ENCODE assay signal across 11 cellular contexts in genomic region chr3:171192176-171192854, GRCh38.
DNase-seq lines count a peak whose midpoint lies in the region; ATAC-seq and TF ChIP-seq lines count a peak whose summit lies in the region.
"Had no signal": no experiment of that assay in that cellular context is flagged by ENCODE, and none has a peak within 500 bp of the region (broad histone marks: within the 10 kb centered on the region; RNA-seq: fewer than 3 reads in every experiment).

No MANE protein-coding gene starts in this region.

- H3K4me2 ChIP-seq in osteoblast (ENCODE audit: insufficient read depth, low read length), result peak overlapping the region; percentile 54

- H3K27me3 ChIP-seq in osteoblast (ENCODE audit: insufficient read depth, low read length), result no peaks in the 10 kb centered on the region

- no peaks in the 10 kb centered on the region for H3K79me2 ChIP-seq in osteoblast (ENCODE audit: insufficient read depth, low read length)

- H3K27ac ChIP-seq in osteoblast (ENCODE audit: low read depth, low read length), result no peak overlapping the region

- no peaks in the 10 kb centered on the region for H3K9me3 ChIP-seq in osteoblast (ENCODE audit: low read depth, low read length)

- H3K36me3 ChIP-seq in osteoblast (ENCODE audit: insufficient read depth, low read length), result no peaks in the 10 kb centered on the region

- DNase-seq in NCI-H2171 treated with DMSO at 0.1 percent for 48 hours (lab: John Stamatoyannopoulos, UW), result peak; percentile 26
- no peak for DNase-seq in NCI-H2171 (lab: John Stamatoyannopoulos, UW)
- DNase-seq in NCI-H187 (lab: John Stamatoyannopoulos, UW), result peak; percentile 19 to 22
- peak; percentile 82 for DNase-seq in astrocyte of the hippocampus (ENCODE audit: low read depth, low spot score)
- DNase-seq in osteoblast (ENCODE audit: insufficient read length, low spot score, missing footprints), result peak; percentile 39
- DNase-seq: activated CD4-positive, alpha-beta T cell treated with anti-CD3 and anti-CD28 coated beads, Interleukin-2, amount 10 ng/mL, durations not matched to agents 24 days and 14 days; naive B cell; NCI-H510A treated with DMSO at 0.1 percent for 48 hours had no signal

- H4K20me1 ChIP-seq in osteoblast (ENCODE audit: insufficient read depth, low read length), result no peaks in the 10 kb centered on the region

- no peak for TF ChIP-seq CTCF in osteoblast (IDR thresholded peaks at IDR 0.05; ENCODE audit: extremely low read depth, low read depth, low read length)

- H2AFZ ChIP-seq in osteoblast (ENCODE audit: low read length), result no peak overlapping the region

- ATAC-seq in GM18511 (IDR thresholded peaks at IDR 0.05; ENCODE audit: unreplicated experiment) (no peak), GM19035 (IDR thresholded peaks at IDR 0.05; ENCODE audit: unreplicated experiment) (no peak), GM21367 (IDR thresholded peaks at IDR 0.05; ENCODE audit: unreplicated experiment) (no peak)

- H3K4me3 ChIP-seq in osteoblast (ENCODE audit: insufficient read depth, low read length), result no peak overlapping the region

- H3K4me1 ChIP-seq in osteoblast (ENCODE audit: insufficient read depth, low read length), result peaks cover 13% of the 10 kb centered on the region
